In the genomic region with DNA sequence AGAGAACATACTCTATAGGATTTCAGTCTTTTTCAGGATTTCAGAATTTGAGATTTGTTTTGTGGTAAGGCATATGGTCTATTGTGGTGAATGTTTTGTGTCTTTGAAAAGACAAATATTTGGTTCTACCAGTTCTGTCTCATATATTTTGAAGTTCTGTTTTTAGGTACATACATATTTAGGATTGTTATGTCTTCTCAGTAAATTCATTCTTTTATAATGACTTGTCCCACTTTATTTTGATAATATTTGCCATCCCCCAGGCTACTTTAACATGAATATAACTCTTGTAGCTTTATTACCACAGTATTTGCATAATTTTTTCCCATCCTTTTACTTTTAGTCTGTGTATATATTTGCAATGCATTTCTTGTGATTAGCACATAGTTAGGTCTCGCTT, we compare ENCODE assay signal across 22 cellular contexts. TPM values are rescaled to one million over a fixed set of nuclear protein-coding genes. Genes with fewer than 3 reads are reported as not detected.
DNase-seq lines count a peak whose midpoint lies in the region; TF ChIP-seq lines count a peak whose summit lies in the region.
"Had no signal": no experiment of that assay in that cellular context is flagged by ENCODE, and none has a peak within 500 bp of the region (broad histone marks: within the 10 kb centered on the region; RNA-seq: fewer than 3 reads in every experiment).

No MANE protein-coding gene starts in this region.

- no peaks in the 10 kb centered on the region for H3K9me3 Mint-ChIP-seq in CD14-positive monocyte
- H3K9me3 Mint-ChIP-seq in MCF 10A (ENCODE audit: unreplicated experiment) = no peaks in the 10 kb centered on the region
- H3K9me3 Mint-ChIP-seq: activated naive CD4-positive, alpha-beta T cell treated with anti-CD3 and anti-CD28 coated beads for 36 hours; CD4-positive, alpha-beta T cell; memory B cell had no signal

- CTCF ChIA-PET in MCF 10A (lab: Yijun Ruan, JAX) = no interaction called here

- H3K9me3 ChIP-seq in neutrophil = no peaks in the 10 kb centered on the region
- H3K9me3 ChIP-seq: body of pancreas, esophagus muscularis mucosa, heart right ventricle, stomach had no signal

- H3K36me3 ChIP-seq in neutrophil = no peaks in the 10 kb centered on the region
- H3K36me3 ChIP-seq: esophagus muscularis mucosa, heart right ventricle, stomach had no signal

- H3K4me3 Mint-ChIP-seq in CD14-positive monocyte (no peak overlapping the region), MCF 10A (ENCODE audit: unreplicated experiment) (no peak overlapping the region)
- H3K4me3 Mint-ChIP-seq: activated naive CD4-positive, alpha-beta T cell treated with anti-CD3 and anti-CD28 coated beads for 36 hours; CD4-positive, alpha-beta T cell; memory B cell had no signal

- H3K27ac ChIP-seq in neutrophil = peak overlapping the region; percentile 49
- H3K27ac ChIP-seq: body of pancreas had no signal

- DNase-seq in CD14-positive monocyte (ENCODE audit: low spot score) (no peak), NCI-H1930 (lab: John Stamatoyannopoulos, UW) (peak; percentile 17 to 20), MCF 10A (ENCODE audit: unreplicated experiment) (no peak), DMS153 treated with DMSO at 0.1 percent for 48 hours (lab: John Stamatoyannopoulos, UW; ENCODE audit: unreplicated experiment) (no peak), inferior parietal cortex (ENCODE audit: extremely low spot score) (no peak), GM10266 (ENCODE audit: extremely low spot score) (no peak)
- DNase-seq in activated CD4-positive, alpha-beta T cell treated with anti-CD3 and anti-CD28 coated beads for 4 hours = no peak
- DNase-seq: activated CD4-positive, alpha-beta T cell treated with anti-CD3 and anti-CD28 coated beads, Interleukin-2, amount 50 U/mL, for 1 hour; activated naive CD4-positive, alpha-beta T cell treated with anti-CD3 and anti-CD28 coated beads for 36 hours; body of pancreas; CD4-positive, alpha-beta T cell; dermis blood vessel endothelial cell; DMS79 treated with DMSO at 0.1 percent for 48 hours; heart right ventricle; kidney; MV-4-11; NCI-H2029 treated with DMSO at 0.1 percent for 48 hours; NCI-H524; stomach had no signal

- no peaks in the 10 kb centered on the region for H3K27me3 ChIP-seq in neutrophil
- H3K27me3 ChIP-seq: body of pancreas, esophagus muscularis mucosa, heart right ventricle, stomach had no signal

- peaks cover 52% of the 10 kb centered on the region for H3K4me1 Mint-ChIP-seq in CD14-positive monocyte
- peaks cover 37% of the 10 kb centered on the region for H3K4me1 Mint-ChIP-seq in MCF 10A (ENCODE audit: insufficient read depth, unreplicated experiment)

- POLR2A ChIA-PET in MCF 10A (lab: Yijun Ruan, JAX) = interaction anchor here (1.0 kb wide), 1 partner anchor 58 kb away, joined by 3 read pairs; no protein-coding TSS in a partner anchor

- H3K27ac Mint-ChIP-seq in CD14-positive monocyte (peak overlapping the region in 4 of 7 donors; percentile 37 to 72 (median 51)), MCF 10A (ENCODE audit: low read depth, unreplicated experiment) (peak overlapping the region; percentile 35)
- H3K27ac Mint-ChIP-seq: activated naive CD4-positive, alpha-beta T cell treated with anti-CD3 and anti-CD28 coated beads for 36 hours; CD4-positive, alpha-beta T cell; memory B cell had no signal

- no peak overlapping the region for H3K4me3 ChIP-seq in neutrophil (ENCODE audit: low read depth in 1 of 2, low read length in 1 of 2)
- H3K4me3 ChIP-seq: body of pancreas, esophagus muscularis mucosa, heart right ventricle, stomach had no signal

- no TSS peak for BruUV-seq in MCF 10A (replicated peaks; lab: Mats Ljungman, UMichigan)

- TF ChIP-seq CTCF in CD14-positive monocyte (IDR thresholded peaks at IDR 0.05) (no peak), MCF 10A (IDR thresholded peaks at IDR 0.05; ENCODE audit: unreplicated experiment) (no peak), neutrophil (IDR thresholded peaks at IDR 0.05) (no peak), GM10266 (IDR thresholded peaks at IDR 0.05; ENCODE audit: control insufficient read depth, insufficient read depth, low read depth, missing control alignments) (no peak)

- peaks cover 34 to 87% of the 10 kb centered on the region in 2 experiments for H3K4me1 ChIP-seq in neutrophil (ENCODE audit: control insufficient read depth in 1 of 2, insufficient read depth in 1 of 2, low read depth in 1 of 2, low read length in 1 of 2)

- H3K36me3 Mint-ChIP-seq in CD14-positive monocyte = peaks cover 2 to 6% of the 10 kb centered on the region in 2 donors
- peaks cover 14% of the 10 kb centered on the region for H3K36me3 Mint-ChIP-seq in MCF 10A (ENCODE audit: insufficient read depth, unreplicated experiment)
- H3K36me3 Mint-ChIP-seq: memory B cell had no signal

- intact Hi-C loops in CD14-positive monocyte (cut with micrococcal nuclease) (no loop called here), MCF 10A (cut with micrococcal nuclease) (no loop called here)

- no peaks in the 10 kb centered on the region for H3K27me3 Mint-ChIP-seq in CD14-positive monocyte (ENCODE audit: low read depth in 3 of 3)
- H3K27me3 Mint-ChIP-seq in MCF 10A (ENCODE audit: insufficient read depth, unreplicated experiment) = no peaks in the 10 kb centered on the region
- H3K27me3 Mint-ChIP-seq: CD4-positive, alpha-beta T cell; memory B cell had no signal

RNA-seq across cellular contexts. Expression of a gene that starts 32.0 kb away (rescaled TPM):
- 10 to 100 TPM; 23.4 to 30.2 TPM for polyA plus RNA-seq in CD14-positive monocyte
- 34.4 and 36.4 TPM in 2 replicates for total RNA-seq in MCF 10A (2022)

Comparison
In these comparisons a context has a peak if more than half of its experiments do, and no peak if none do; other contexts are left out.
1. DNase-seq: peak in NCI-H1930 (2 of 2); none in CD14-positive monocyte (single experiment), MCF 10A (single experiment), activated CD4-positive, alpha-beta T cell treated with anti-CD3 and anti-CD28 coated beads for 4 hours (0 of 2), DMS153 treated with DMSO at 0.1 percent for 48 hours (single experiment), inferior parietal cortex (single experiment) and GM10266 (single experiment).